Comparison of ENCODE assay signal across 17 cellular contexts in the genomic region with DNA sequence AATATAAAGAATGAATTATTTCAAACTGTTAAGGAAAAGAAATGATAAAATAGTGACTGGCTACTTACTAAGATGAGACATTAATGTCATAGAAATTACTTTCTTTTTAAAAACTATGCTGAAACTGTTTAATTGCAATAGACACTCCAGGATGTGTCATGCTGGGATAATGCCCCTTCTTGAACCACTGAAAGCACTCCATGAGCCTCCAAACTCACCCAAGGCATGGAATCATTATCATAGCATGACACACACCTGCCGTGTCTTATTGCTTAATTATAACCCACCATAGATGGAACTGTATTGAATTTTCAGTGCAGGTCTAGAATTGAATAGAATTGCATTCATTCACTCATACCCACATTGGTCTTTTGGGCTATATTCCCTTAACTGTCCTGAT. TPM values are rescaled to one million over a fixed set of nuclear protein-coding genes. Genes with fewer than 3 reads are reported as not detected.
DNase-seq lines count a peak whose midpoint lies in the region; ATAC-seq, FAIRE-seq and TF ChIP-seq lines count a peak whose summit lies in the region.
"Had no signal": no experiment of that assay in that cellular context is flagged by ENCODE, and none has a peak within 500 bp of the region (broad histone marks: within the 10 kb centered on the region; RNA-seq: fewer than 3 reads in every experiment).

No MANE protein-coding gene starts in this region.

- DNase-seq in NCI-H2107 (lab: John Stamatoyannopoulos, UW) (peak; percentile 72), NCI-H2107 treated with DMSO at 0.1 percent for 48 hours (lab: John Stamatoyannopoulos, UW; ENCODE audit: unreplicated experiment) (no peak), NCI-H345 (lab: John Stamatoyannopoulos, UW) (peak; percentile 90), frontal cortex (ENCODE audit: low spot score in 2 of 2) (no peak)
- DNase-seq: activated naive CD4-positive, alpha-beta T cell; glutamatergic neuron; IMR-90; natural killer cell; NCI-H82; stimulated activated naive B cell treated with anti-CD40 and anti-IgM and Interleukin-4, amounts not matched to agents 10 μg/mL and 1 μg/mL and 100 μg/mL, for 72 hours had no signal

- H2AFZ ChIP-seq in Loucy (ENCODE audit: low read length): no peak overlapping the region

- H3K27me3 ChIP-seq in Loucy (ENCODE audit: insufficient read depth, low read length, poor library complexity, severe bottlenecking): no peaks in the 10 kb centered on the region
- H3K27me3 ChIP-seq: esophagus muscularis mucosa had no signal

- TF ChIP-seq CTCF in Loucy (conservative IDR thresholded peaks at IDR 0.05; ENCODE audit: low read length): no peak

- H3K4me3 ChIP-seq in Loucy (ENCODE audit: low read length, poor library complexity, severe bottlenecking): peak overlapping the region; percentile 20
- H3K4me3 ChIP-seq: A549, esophagus muscularis mucosa, prostate gland had no signal

- H3K36me3 ChIP-seq in Loucy (ENCODE audit: insufficient read depth, low read length): peaks cover 4% of the 10 kb centered on the region; the same call in 1 of the 2 replicates
- H3K36me3 ChIP-seq: prostate gland had no signal

- no peak overlapping the region for H3K9ac ChIP-seq in Loucy (ENCODE audit: low read depth, low read length, poor library complexity, severe bottlenecking)

- H3K9me2 ChIP-seq in Loucy (replicated peaks; ENCODE audit: low read depth, low read length): no peaks in the 10 kb centered on the region

- peaks cover 33% of the 10 kb centered on the region for H3K79me2 ChIP-seq in Loucy (ENCODE audit: insufficient read depth, low read length)

- H3F3A ChIP-seq in Loucy (ENCODE audit: low read depth): no peaks in the 10 kb centered on the region

- H4K20me1 ChIP-seq in Loucy (ENCODE audit: insufficient read depth, low read length, poor library complexity, severe bottlenecking): peaks cover 19% of the 10 kb centered on the region

- no peak for ATAC-seq in GM21529 (IDR thresholded peaks at IDR 0.05; ENCODE audit: unreplicated experiment)
- no peak for ATAC-seq in HG02642 (IDR thresholded peaks at IDR 0.05; ENCODE audit: poor library complexity, unreplicated experiment)
- ATAC-seq in HG03097 (IDR thresholded peaks at IDR 0.05; ENCODE audit: low FRiP score, unreplicated experiment): no peak
- ATAC-seq: A549, natural killer cell had no signal

- H3K4me2 ChIP-seq in Loucy (ENCODE audit: low read depth, low read length, poor library complexity, severe bottlenecking): peak overlapping the region; percentile 50
- H3K4me2 ChIP-seq: A549 had no signal

- FAIRE-seq in frontal cortex (lab: Jason Lieb, UNC): peak; percentile 61
- FAIRE-seq: A549 had no signal

- H3K4me1 ChIP-seq in Loucy (ENCODE audit: insufficient read depth, low read length, poor library complexity, severe bottlenecking): peaks cover 3% of the 10 kb centered on the region
- H3K4me1 ChIP-seq: prostate gland had no signal

- H3K9me3 ChIP-seq in Loucy (ENCODE audit: insufficient read depth, low read depth, low read length): no peaks in the 10 kb centered on the region
- H3K9me3 ChIP-seq: A549, esophagus muscularis mucosa, prostate gland had no signal

RNA-seq across cellular contexts. Expression of a gene that starts 4.3 kb away (rescaled TPM):
- 24.5 TPM for total RNA-seq in frontal cortex

Comparison
In these comparisons a context has a peak if more than half of its experiments do, and no peak if none do; other contexts are left out.
1. DNase-seq: peak in NCI-H2107 (single experiment) and NCI-H345 (single experiment); none in NCI-H2107 treated with DMSO at 0.1 percent for 48 hours (single experiment) and frontal cortex (0 of 2).